Comparison of ENCODE assay signal across 11 cellular contexts in the genomic region with DNA sequence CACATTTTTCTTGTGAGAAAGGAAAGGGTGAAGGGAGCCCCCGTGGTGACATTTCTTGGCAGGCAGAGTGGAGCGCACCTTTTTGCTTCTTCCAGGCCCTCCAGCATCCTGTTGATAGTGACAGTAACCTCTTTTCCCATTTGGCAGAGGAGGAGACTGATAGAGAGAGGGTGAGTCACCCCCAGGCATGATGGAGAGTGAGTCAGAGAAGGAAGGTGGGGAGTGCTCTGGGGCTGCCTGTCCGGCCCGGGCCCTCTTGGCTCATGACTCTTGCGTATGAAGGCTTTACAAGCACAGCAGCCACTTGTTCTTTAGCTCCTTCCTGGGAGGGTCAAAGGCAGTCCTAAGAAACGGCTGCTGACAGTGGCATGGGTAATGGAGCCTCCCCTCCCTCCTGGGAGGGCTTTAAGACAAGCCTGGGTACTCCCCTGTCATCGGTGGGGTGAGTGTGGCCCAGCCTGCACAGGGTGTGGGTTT. TPM values are rescaled to one million over a fixed set of nuclear protein-coding genes. Genes with fewer than 3 reads are reported as not detected.
DNase-seq lines count a peak whose midpoint lies in the region; ATAC-seq, FAIRE-seq and TF ChIP-seq lines count a peak whose summit lies in the region.
"Had no signal": no experiment of that assay in that cellular context is flagged by ENCODE, and none has a peak within 500 bp of the region (broad histone marks: within the 10 kb centered on the region; RNA-seq: fewer than 3 reads in every experiment).

No MANE protein-coding gene starts in this region.

- H4K91ac ChIP-seq in H9 (ENCODE audit: insufficient read length, low read depth, low read length) = no peak overlapping the region

- no peak overlapping the region for H2BK15ac ChIP-seq in H9 (ENCODE audit: low read depth, low read length)

- no peak for FAIRE-seq in GM19239 (lab: Jason Lieb, UNC)

- H3K4me3 Mint-ChIP-seq in neural progenitor cell (no peak overlapping the region), H9 (no peak overlapping the region)
- H3K4me3 Mint-ChIP-seq: activated T-cell treated with anti-CD3 and anti-CD28 coated beads, Interleukin-2, amount 50 U/mL, for 4 hours; memory B cell had no signal

- H3K36me3 ChIP-seq in BLaER1 treated with 17β-estradiol and CSF1 and Interleukin-3, amounts not matched to agents 10 nM and 100 nM = no peaks in the 10 kb centered on the region
- H3K36me3 ChIP-seq in MG63 = no peaks in the 10 kb centered on the region
- no peaks in the 10 kb centered on the region for H3K36me3 ChIP-seq in neural progenitor cell

- no peak overlapping the region; a peak in 1 of 22 replicates for H3K27ac ChIP-seq in BLaER1 treated with 17β-estradiol and CSF1 and Interleukin-3, amounts not matched to agents 10 nM and 100 nM
- H3K27ac ChIP-seq in neural progenitor cell (no peak overlapping the region), H9 (ENCODE audit: insufficient read length, low read depth, low read length) (no peak overlapping the region)
- H3K27ac ChIP-seq: suprapubic skin had no signal

- H2BK5ac ChIP-seq in H9 (ENCODE audit: insufficient read length, low read length) = no peak overlapping the region

- H3K4me2 ChIP-seq in BLaER1 treated with 17β-estradiol and CSF1 and Interleukin-3, amounts not matched to agents 10 nM and 100 nM = peak overlapping the region in 9 of 11 experiments; percentile 2 to 60 (median 23); a peak in 12 of 22 replicates
- no peak overlapping the region for H3K4me2 ChIP-seq in neural progenitor cell
- no peak overlapping the region for H3K4me2 ChIP-seq in H9 (ENCODE audit: insufficient read depth, insufficient read length, low read length)

- no peak overlapping the region for H3K14ac ChIP-seq in H9 (ENCODE audit: insufficient read depth, low read length)

- peaks cover 13 to 28% (median 23%) of the 10 kb centered on the region in 10 experiments; a peak in 19 of 20 replicates for H3K4me1 ChIP-seq in BLaER1 treated with 17β-estradiol and CSF1 and Interleukin-3, amounts not matched to agents 10 nM and 100 nM
- peaks cover 12% of the 10 kb centered on the region for H3K4me1 ChIP-seq in neural progenitor cell
- no peaks in the 10 kb centered on the region for H3K4me1 ChIP-seq in H9 (ENCODE audit: insufficient read depth, low read length)

- peaks cover 19% of the 10 kb centered on the region for H3K4me1 Mint-ChIP-seq in neural progenitor cell
- peaks cover 15 to 34% of the 10 kb centered on the region in 2 experiments for H3K4me1 Mint-ChIP-seq in H9
- H3K4me1 Mint-ChIP-seq: memory B cell had no signal

- DNase-seq in MG63 (peak; percentile 94), cerebellum (ENCODE audit: low spot score) (peak; percentile 52), neural progenitor cell (ENCODE audit: low spot score) (no peak), NCI-H1092 (lab: John Stamatoyannopoulos, UW) (no peak), GM19239 (ENCODE audit: insufficient read length, low spot score) (no peak), H9 (no peak)
- DNase-seq: activated T-cell treated with anti-CD3 and anti-CD28 coated beads, Interleukin-2, amount 50 U/mL, for 4 hours had no signal

- no peak overlapping the region for H2BK12ac ChIP-seq in H9 (ENCODE audit: insufficient read length, low read depth, low read length)

- no CpG with 5 or more reads among the region's 7 CpGs for WGBS in H9 (ENCODE audit: extremely low coverage, insufficient read length, low lambda C conversion rate)

- no peak overlapping the region for H3K56ac ChIP-seq in H9 (ENCODE audit: insufficient read length, low read depth, low read length)

- H3K23me2 ChIP-seq in H9 (ENCODE audit: insufficient read length, low read depth, low read length, poor library complexity, severe bottlenecking) = no peaks in the 10 kb centered on the region

- H3K23ac ChIP-seq in H9 (ENCODE audit: insufficient read length, low read depth, low read length) = no peak overlapping the region

- H3T11ph ChIP-seq in H9 (ENCODE audit: low read length) = no peak overlapping the region

- H3K4me3 ChIP-seq in BLaER1 treated with 17β-estradiol and CSF1 and Interleukin-3, amounts not matched to agents 10 nM and 100 nM = no peak overlapping the region
- H3K4me3 ChIP-seq in MG63 (no peak overlapping the region), neural progenitor cell (no peak overlapping the region)
- H3K4me3 ChIP-seq: suprapubic skin had no signal

- H2AK5ac ChIP-seq in H9 (ENCODE audit: insufficient read length, low read length) = no peak overlapping the region

- no peak overlapping the region for H3K9ac ChIP-seq in BLaER1 treated with 17β-estradiol and CSF1 and Interleukin-3, amounts not matched to agents 10 nM and 100 nM
- no peak overlapping the region for H3K9ac ChIP-seq in neural progenitor cell
- no peak overlapping the region for H3K9ac ChIP-seq in H9 (ENCODE audit: extremely low read depth, insufficient read length, low read length)

- H2BK20ac ChIP-seq in H9 (ENCODE audit: low read depth, low read length, poor library complexity, severe bottlenecking) = no peak overlapping the region

- no peak overlapping the region for H4K8ac ChIP-seq in H9 (replicated peaks; ENCODE audit: insufficient read length, low read depth, low read length)

- H2BK120ac ChIP-seq in H9 (ENCODE audit: low read depth, low read length, poor library complexity, severe bottlenecking) = no peak overlapping the region

- H3F3A ChIP-seq in neural progenitor cell (ENCODE audit: low read depth) = no peaks in the 10 kb centered on the region

- H4K20me1 ChIP-seq in BLaER1 treated with 17β-estradiol and CSF1 and Interleukin-3, amounts not matched to agents 10 nM and 100 nM = no peaks in the 10 kb centered on the region
- H4K20me1 ChIP-seq in neural progenitor cell (ENCODE audit: low read depth) (no peaks in the 10 kb centered on the region), H9 (ENCODE audit: control insufficient read depth, insufficient read depth, insufficient read length) (no peaks in the 10 kb centered on the region)

- H3K9me3 Mint-ChIP-seq in neural progenitor cell = peaks cover 4% of the 10 kb centered on the region
- H3K9me3 Mint-ChIP-seq in H9 = no peaks in the 10 kb centered on the region; a peak in 1 of 5 replicates
- H3K9me3 Mint-ChIP-seq: activated T-cell treated with anti-CD3 and anti-CD28 coated beads, Interleukin-2, amount 50 U/mL, for 4 hours; memory B cell had no signal

- H2AFZ ChIP-seq in neural progenitor cell (replicated peaks) (no peak overlapping the region), H9 (ENCODE audit: low read length) (no peak overlapping the region)

- no peaks in the 10 kb centered on the region for H3K79me2 ChIP-seq in neural progenitor cell (ENCODE audit: low read depth)
- H3K79me2 ChIP-seq in H9 (ENCODE audit: insufficient read depth, low read length) = no peaks in the 10 kb centered on the region

- H3K18ac ChIP-seq in H9 (ENCODE audit: insufficient read length, low read depth, low read length) = no peak overlapping the region

- H3K36me3 Mint-ChIP-seq in neural progenitor cell = no peaks in the 10 kb centered on the region
- no peaks in the 10 kb centered on the region; a peak in 2 of 7 replicates for H3K36me3 Mint-ChIP-seq in H9 (ENCODE audit: insufficient read depth in 1 of 3, low read depth in 3 of 3)
- H3K36me3 Mint-ChIP-seq: memory B cell had no signal

- H3K79me1 ChIP-seq in H9 (ENCODE audit: insufficient read depth, low read depth, low read length, poor library complexity, severe bottlenecking) = no peaks in the 10 kb centered on the region

- H3K27me3 Mint-ChIP-seq in neural progenitor cell (ENCODE audit: insufficient read depth, low read depth) (peaks cover 8% of the 10 kb centered on the region), H9 (ENCODE audit: low read depth) (no peaks in the 10 kb centered on the region; the same call in 1 of the 2 replicates)

- no peak for TF ChIP-seq CTCF in neural progenitor cell (IDR thresholded peaks at IDR 0.05)
- TF ChIP-seq CTCF in H9 (conservative IDR thresholded peaks at IDR 0.05) = no peak

- H3K27ac Mint-ChIP-seq in neural progenitor cell (peak overlapping the region; percentile 40), H9 (0 out of 7 replicates have a peak overlapping the region, but pooled peaks of 1 of the 3 experiments have one; percentile 10)
- H3K27ac Mint-ChIP-seq: memory B cell had no signal

- H4K5ac ChIP-seq in H9 (ENCODE audit: insufficient read length, low read depth, low read length) = no peak overlapping the region

- H3K9me3 ChIP-seq in BLaER1 treated with 17β-estradiol and CSF1 and Interleukin-3, amounts not matched to agents 10 nM and 100 nM (replicated peaks in 1 of 11) = no peaks in the 10 kb centered on the region
- no peaks in the 10 kb centered on the region for H3K9me3 ChIP-seq in MG63
- no peaks in the 10 kb centered on the region for H3K9me3 ChIP-seq in neural progenitor cell (ENCODE audit: low read depth)
- H3K9me3 ChIP-seq in H9 (ENCODE audit: control insufficient read depth, low read depth, low read length) = no peaks in the 10 kb centered on the region
- H3K9me3 ChIP-seq: suprapubic skin had no signal

- ATAC-seq in GM21515 (IDR thresholded peaks at IDR 0.05; ENCODE audit: unreplicated experiment) = no peak

- no peaks in the 10 kb centered on the region for H3K27me3 ChIP-seq in BLaER1 treated with 17β-estradiol and CSF1 and Interleukin-3, amounts not matched to agents 10 nM and 100 nM
- H3K27me3 ChIP-seq in MG63 (no peaks in the 10 kb centered on the region), neural progenitor cell (no peaks in the 10 kb centered on the region), H9 (ENCODE audit: insufficient read depth, low read length) (no peaks in the 10 kb centered on the region)
- H3K27me3 ChIP-seq: suprapubic skin had no signal

- no peak overlapping the region for H3K4ac ChIP-seq in H9 (ENCODE audit: low read depth, low read length)

RNA-seq across cellular contexts. Expression of a gene that starts 16.0 kb away (rescaled TPM):
- not detected in 2 replicates for total RNA-seq in MG63 (2014; rRNA removed; shearing (Covaris generic); ENCODE audit: low replicate concordance)
- total RNA-seq in cerebellum (0.27 TPM), neural progenitor cell (ENCODE audit: low replicate concordance) (not detected in 2 replicates), H9 (2021) (0.26 and 0.46 TPM in 2 replicates)
- total RNA-seq: activated T-cell treated with anti-CD3 and anti-CD28 coated beads, Interleukin-2, amount 50 U/mL, for 4 hours; suprapubic skin had no signal

RNA-seq across cellular contexts. Expression of a gene that starts 28.0 kb away (rescaled TPM):
- 3.9 TPM in 1 of 2 replicates, not detected in the other for total RNA-seq in MG63 (2014; rRNA removed; shearing (Covaris generic); ENCODE audit: low replicate concordance)
- total RNA-seq in cerebellum (3.7 TPM), neural progenitor cell (ENCODE audit: low replicate concordance) (0.90 TPM in 1 of 2 replicates, not detected in the other), H9 (2021) (7.0 and 7.4 TPM in 2 replicates)

RNA-seq across cellular contexts. Expression of a gene that starts 40.9 kb away (rescaled TPM):
- total RNA-seq in MG63 (2014; rRNA removed; shearing (Covaris generic); ENCODE audit: low replicate concordance) = not detected in 2 replicates
- total RNA-seq in cerebellum (4.4 TPM), neural progenitor cell (ENCODE audit: low replicate concordance) (0.56 and 2.1 TPM in 2 replicates), H9 (2021) (5.7 and 7.4 TPM in 2 replicates)

RNA-seq across cellular contexts. Expression of a gene that starts 56.6 kb away (rescaled TPM):
- 8.9 and 9.6 TPM in 2 replicates for total RNA-seq in MG63 (2014; rRNA removed; shearing (Covaris generic); ENCODE audit: low replicate concordance)
- total RNA-seq in cerebellum (13.2 TPM), neural progenitor cell (ENCODE audit: low replicate concordance) (11.5 and 18.2 TPM in 2 replicates), H9 (2021) (23.1 and 25.4 TPM in 2 replicates)

Comparison
In these comparisons a context has a peak if more than half of its experiments do, and no peak if none do; other contexts are left out.
1. H3K4me2 ChIP-seq: peak in BLaER1 treated with 17β-estradiol and CSF1 and Interleukin-3, amounts not matched to agents 10 nM and 100 nM (9 of 11); none in neural progenitor cell (single experiment) and H9 (single experiment).
2. DNase-seq: peak in MG63 (single experiment) and cerebellum (single experiment); none in neural progenitor cell (single experiment), NCI-H1092 (single experiment), GM19239 (single experiment) and H9 (single experiment).